ENCODE assay signal across 29 cellular contexts in genomic region chr2:241501551-241501950, GRCh38. TPM values are rescaled to one million over a fixed set of nuclear protein-coding genes. Genes with fewer than 3 reads are reported as not detected.
"Had no signal": no experiment of that assay in that cellular context is flagged by ENCODE, and none has a peak within 500 bp of the region (broad histone marks: within the 10 kb centered on the region; RNA-seq: fewer than 3 reads in every experiment).

No MANE protein-coding gene starts in this region.

- H3K27me3 ChIP-seq: adrenal gland, body of pancreas, breast epithelium, MG63 had no signal

- H3K4me3 Mint-ChIP-seq: activated CD4-positive, alpha-beta T cell treated with anti-CD3 and anti-CD28 coated beads for 36 hours; activated CD4-positive, alpha-beta T cell treated with anti-CD3 and anti-CD28 coated beads, Interleukin-2, amount 10 ng/mL, durations not matched to agents 7 days and 5 days; activated CD8-positive, alpha-beta T cell treated with anti-CD3 and anti-CD28 coated beads, Interleukin-2, amount 10 ng/mL, durations not matched to agents 7 days and 5 days; activated naive CD4-positive, alpha-beta T cell treated with anti-CD3 and anti-CD28 coated beads for 36 hours; activated T-cell treated with anti-CD3 and anti-CD28 coated beads, Interleukin-2, amount 50 U/mL, for 24 hours; T-helper 1 cell treated with Interleukin-12 subunit alpha and Interleukin-12 subunit beta and Interleukin-4 antibody, amounts not matched to agents 30 μg/mL and 1 μg/mL, for 36 hours; T-helper 2 cell treated with Interferon-gamma antibody and Interleukin-4, amounts not matched to agents 5 μg/mL and 100 μg/mL, for 36 hours; WTC11 had no signal

- H3K4me3 ChIP-seq: adrenal gland, body of pancreas, breast epithelium, MG63 had no signal

- H3K4me1 Mint-ChIP-seq: activated CD4-positive, alpha-beta T cell treated with anti-CD3 and anti-CD28 coated beads, Interleukin-2, amount 10 ng/mL, durations not matched to agents 7 days and 5 days had no signal

- DNase-seq: activated CD4-positive, alpha-beta T cell treated with anti-CD3 and anti-CD28 coated beads for 36 hours; activated CD4-positive, alpha-beta T cell treated with anti-CD3 and anti-CD28 coated beads, Interleukin-2, amount 10 ng/mL, durations not matched to agents 7 days and 5 days; activated CD4-positive, alpha-beta T cell treated with anti-CD3 and anti-CD28 coated beads, Interleukin-2, amount 50 U/mL, for 48 hours; activated CD8-positive, alpha-beta T cell treated with anti-CD3 and anti-CD28 coated beads, Interleukin-2, amount 10 ng/mL, durations not matched to agents 7 days and 5 days; activated gamma-delta T cell; activated naive CD4-positive, alpha-beta T cell treated with anti-CD3 and anti-CD28 coated beads for 36 hours; activated T-cell treated with anti-CD3 and anti-CD28 coated beads, Interleukin-2, amount 50 U/mL, for 24 hours; adrenal gland; body of pancreas; Kasumi-1; KG1; MG63; NCI-H1048; NCI-H1436 treated with DMSO at 0.1 percent for 48 hours; NCI-H1694 treated with DMSO at 0.1 percent for 48 hours; NCI-H2029; NCI-H345; NCI-H524 treated with DMSO at 0.1 percent for 48 hours; SIG-M5 had no signal

- FAIRE-seq: astrocyte, TTC549 had no signal

- H3K27me3 Mint-ChIP-seq: activated CD4-positive, alpha-beta T cell treated with anti-CD3 and anti-CD28 coated beads for 36 hours; activated CD4-positive, alpha-beta T cell treated with anti-CD3 and anti-CD28 coated beads, Interleukin-2, amount 10 ng/mL, durations not matched to agents 7 days and 5 days; activated T-cell treated with anti-CD3 and anti-CD28 coated beads, Interleukin-2, amount 50 U/mL, for 24 hours had no signal

- ATAC-seq: activated CD4-positive, alpha-beta T cell treated with anti-CD3 and anti-CD28 coated beads for 36 hours; activated CD4-positive, CD25-positive, alpha-beta regulatory T cell treated with anti-CD3 and anti-CD28 coated beads, Interleukin-2, amount 50 U/mL, for 24 hours; activated CD8-positive, alpha-beta T cell treated with anti-CD3 and anti-CD28 coated beads, Interleukin-2, amount 10 ng/mL, durations not matched to agents 7 days and 5 days; activated naive CD4-positive, alpha-beta T cell treated with anti-CD3 and anti-CD28 coated beads, Interleukin-2, amount 50 U/mL, for 72 hours; body of pancreas; Panc1; WTC11 had no signal

- H3K36me3 Mint-ChIP-seq: activated naive CD4-positive, alpha-beta T cell treated with anti-CD3 and anti-CD28 coated beads, Interleukin-2, amount 50 U/mL, for 72 hours had no signal

- H3K27ac Mint-ChIP-seq: activated CD4-positive, alpha-beta T cell treated with anti-CD3 and anti-CD28 coated beads for 36 hours; activated CD8-positive, alpha-beta T cell treated with anti-CD3 and anti-CD28 coated beads, Interleukin-2, amount 10 ng/mL, durations not matched to agents 7 days and 5 days; activated naive CD4-positive, alpha-beta T cell treated with anti-CD3 and anti-CD28 coated beads for 36 hours; activated naive CD4-positive, alpha-beta T cell treated with anti-CD3 and anti-CD28 coated beads, Interleukin-2, amount 50 U/mL, for 72 hours; activated T-helper 2 cell treated with anti-CD3 and anti-CD28 coated beads, Interferon-gamma antibody, Interleukin-2, Interleukin-4, amounts not matched to agents 10 μg/mL and 5 μg/mL and 100 μg/mL, durations not matched to agents 14 hours and 24 hours and 36 hours; T-helper 1 cell treated with Interleukin-12 subunit alpha and Interleukin-12 subunit beta and Interleukin-4 antibody, amounts not matched to agents 30 μg/mL and 1 μg/mL, for 36 hours; T-helper 2 cell treated with Interferon-gamma antibody and Interleukin-4, amounts not matched to agents 5 μg/mL and 100 μg/mL, for 36 hours; WTC11 had no signal

- H3K36me3 ChIP-seq: breast epithelium had no signal

- H3K27ac ChIP-seq: adrenal gland, body of pancreas, breast epithelium had no signal

- H3K9me3 ChIP-seq: adrenal gland, body of pancreas, breast epithelium, MG63 had no signal

- H3K9me3 Mint-ChIP-seq: activated CD4-positive, alpha-beta T cell treated with anti-CD3 and anti-CD28 coated beads, Interleukin-2, amount 10 ng/mL, durations not matched to agents 7 days and 5 days; activated naive CD4-positive, alpha-beta T cell treated with anti-CD3 and anti-CD28 coated beads for 36 hours; activated naive CD4-positive, alpha-beta T cell treated with anti-CD3 and anti-CD28 coated beads, Interleukin-2, amount 50 U/mL, for 72 hours; activated T-cell treated with anti-CD3 and anti-CD28 coated beads, Interleukin-2, amount 50 U/mL, for 24 hours; activated T-helper 2 cell treated with anti-CD3 and anti-CD28 coated beads, Interferon-gamma antibody, Interleukin-2, Interleukin-4, amounts not matched to agents 10 μg/mL and 5 μg/mL and 100 μg/mL, durations not matched to agents 14 hours and 24 hours and 36 hours; T-helper 1 cell treated with Interleukin-12 subunit alpha and Interleukin-12 subunit beta and Interleukin-4 antibody, amounts not matched to agents 30 μg/mL and 1 μg/mL, for 36 hours; T-helper 2 cell treated with Interferon-gamma antibody and Interleukin-4, amounts not matched to agents 5 μg/mL and 100 μg/mL, for 36 hours; WTC11 had no signal

RNA-seq across cellular contexts. Expression of gene BOK, which starts 57.0 kb away (rescaled TPM):
- total RNA-seq: activated CD4-positive, alpha-beta T cell treated with anti-CD3 and anti-CD28 coated beads, Interleukin-2, amount 10 ng/mL, durations not matched to agents 7 days and 5 days; activated CD8-positive, alpha-beta T cell treated with anti-CD3 and anti-CD28 coated beads, Interleukin-2, amount 10 ng/mL, durations not matched to agents 7 days and 5 days; activated naive CD4-positive, alpha-beta T cell treated with anti-CD3 and anti-CD28 coated beads for 36 hours had no signal
